In the genomic region with DNA sequence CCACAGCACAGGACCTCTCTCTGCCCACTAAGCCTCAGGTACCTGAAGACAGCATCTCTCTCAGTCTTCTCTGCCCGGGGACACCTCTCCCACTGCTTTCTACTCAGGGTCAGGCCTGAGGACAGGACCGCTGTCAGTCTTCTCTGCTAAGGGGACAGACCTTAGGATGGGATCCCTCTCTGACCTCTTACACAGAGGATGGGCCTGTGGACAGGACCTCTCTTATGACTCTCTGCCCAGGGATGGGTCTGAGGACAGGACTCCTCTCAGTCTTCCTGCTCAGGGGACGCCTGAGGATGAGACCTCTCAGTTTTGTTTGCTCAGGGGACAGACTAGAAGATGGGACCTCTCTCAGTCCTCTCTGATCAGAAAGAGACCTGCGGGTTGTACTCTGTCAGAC, we compare ENCODE assay signal across 5 cellular contexts. TPM values are rescaled to one million over a fixed set of nuclear protein-coding genes. Genes with fewer than 3 reads are reported as not detected.
"Had no signal": no experiment of that assay in that cellular context is flagged by ENCODE, and none has a peak within 500 bp of the region (broad histone marks: within the 10 kb centered on the region; RNA-seq: fewer than 3 reads in every experiment).

No MANE protein-coding gene starts in this region.

RNA-seq across cellular contexts. Expression of a gene that starts 8.5 kb away (rescaled TPM):
- total RNA-seq: GM23248, H4, H7, H9, HFFc6 had no signal
- polyA plus RNA-seq: GM23248 had no signal
